ENCODE assay signal across 21 cellular contexts in the genomic region with DNA sequence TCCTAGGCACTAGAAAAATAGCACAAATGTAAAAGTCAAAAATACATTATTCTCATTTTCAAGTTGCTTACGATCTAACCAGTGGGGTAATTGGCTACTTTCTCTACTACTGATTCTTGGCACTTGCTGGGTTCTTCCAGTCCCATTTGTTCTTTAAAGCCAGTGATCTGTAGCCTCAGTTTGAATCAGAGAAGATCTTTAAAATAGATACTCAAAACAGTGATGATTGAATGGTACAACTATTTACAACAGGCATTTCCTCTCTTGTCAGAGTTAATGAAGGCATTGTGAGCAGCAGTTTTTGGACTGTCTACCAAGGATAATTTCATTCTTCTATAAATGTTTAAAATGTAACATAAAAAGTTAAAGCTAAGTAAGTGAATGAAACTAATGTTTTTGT.
A peak's percentile ranks its signal among the peaks of the same experiment; 100 is the strongest.
DNase-seq lines count a peak whose midpoint lies in the region; ATAC-seq and TF ChIP-seq lines count a peak whose summit lies in the region.
"Had no signal": no experiment of that assay in that cellular context is flagged by ENCODE, and none has a peak within 500 bp of the region (broad histone marks: within the 10 kb centered on the region; RNA-seq: fewer than 3 reads in every experiment).

No MANE protein-coding gene starts in this region.

- TF ChIP-seq CTCF in epithelial cell of proximal tubule (conservative IDR thresholded peaks at IDR 0.05; ENCODE audit: low read depth, low read length) (no peak), mammary epithelial cell (conservative IDR thresholded peaks at IDR 0.05 in 1 of 2, IDR thresholded peaks at IDR 0.05 in 1 of 2; ENCODE audit: extremely low read depth in 1 of 2, insufficient read depth in 1 of 2, low read depth in 1 of 2, low read length in 2 of 2) (no peak)

- H3K79me2 ChIP-seq in mesendoderm (ENCODE audit: control insufficient read depth, insufficient read depth, low read length): no peaks in the 10 kb centered on the region
- H3K79me2 ChIP-seq in mammary epithelial cell (ENCODE audit: insufficient read depth, low read length): no peaks in the 10 kb centered on the region

- no peak overlapping the region for H2AFZ ChIP-seq in mammary epithelial cell (ENCODE audit: low read depth, low read length)
- H2AFZ ChIP-seq: GM23248 had no signal

- no peaks in the 10 kb centered on the region for H4K20me1 ChIP-seq in mammary epithelial cell (ENCODE audit: insufficient read depth, low read length)
- H4K20me1 ChIP-seq: BLaER1 treated with 17β-estradiol and CSF1 and Interleukin-3, amounts not matched to agents 10 nM and 100 nM had no signal

- peak; percentile 1 for DNase-seq in EL
- peak; percentile 19 for DNase-seq in HCEC 1CT
- peak; percentile 23 for DNase-seq in epithelial cell of proximal tubule (ENCODE audit: low read depth)
- peak; percentile 31 for DNase-seq in mesendoderm
- DNase-seq in stimulated activated CD4-positive, alpha-beta T cell treated with anti-CD3 and anti-CD28 coated beads, Interleukin-1b, Interleukin-23, amount 100 ng/mL, for 48 hours: no peak
- no peak for DNase-seq in substantia nigra (lab: John Stamatoyannopoulos, UW)
- no peak for DNase-seq in mammary epithelial cell
- DNase-seq: 8988T; ACHN; AML-193; BE2C; CD4-positive, alpha-beta T cell; CD8-positive, alpha-beta memory T cell; DMS 273 treated with DMSO at 0.1 percent for 48 hours; DMS79; GM23248; H7 had no signal

- H3K27me3 ChIP-seq in mesendoderm (ENCODE audit: insufficient read depth, low read length, poor library complexity) (no peaks in the 10 kb centered on the region), mammary epithelial cell (ENCODE audit: insufficient read depth, low read length) (no peaks in the 10 kb centered on the region)
- H3K27me3 ChIP-seq: BE2C; BLaER1 treated with 17β-estradiol and CSF1 and Interleukin-3, amounts not matched to agents 10 nM and 100 nM had no signal

- no peak overlapping the region for H3K56ac ChIP-seq in mesendoderm (ENCODE audit: low read length)

- H2BK15ac ChIP-seq in mesendoderm (replicated peaks; ENCODE audit: low read depth): no peak overlapping the region

- H3K4me1 ChIP-seq in mesendoderm (ENCODE audit: control insufficient read depth, low read depth, low read length) (no peaks in the 10 kb centered on the region), mammary epithelial cell (ENCODE audit: insufficient read depth, low read length) (no peaks in the 10 kb centered on the region)
- H3K4me1 ChIP-seq: A549; BE2C; BLaER1 treated with 17β-estradiol and CSF1 and Interleukin-3, amounts not matched to agents 10 nM and 100 nM had no signal

- in situ Hi-C loops in mammary epithelial cell (cut with MboI; ENCODE audit: low sequenced_read_pairs in 2 of 2): no loop called here

- H3K4me3 ChIP-seq in epithelial cell of proximal tubule (ENCODE audit: low read depth, low read length) (no peak overlapping the region), mesendoderm (ENCODE audit: low read length) (no peak overlapping the region), mammary epithelial cell (replicated peaks in 1 of 3; ENCODE audit: insufficient read depth in 1 of 3, low read depth in 2 of 3, low read length in 3 of 3) (no peak overlapping the region)
- H3K4me3 ChIP-seq: A549; BLaER1 treated with 17β-estradiol and CSF1 and Interleukin-3, amounts not matched to agents 10 nM and 100 nM; GM23248 had no signal

- H3K9ac ChIP-seq in mesendoderm (ENCODE audit: low read length): no peak overlapping the region
- no peak overlapping the region for H3K9ac ChIP-seq in mammary epithelial cell (ENCODE audit: insufficient read depth, low read length)
- H3K9ac ChIP-seq: BLaER1 treated with 17β-estradiol and CSF1 and Interleukin-3, amounts not matched to agents 10 nM and 100 nM; GM23248 had no signal

- no peak overlapping the region for H2AK5ac ChIP-seq in mesendoderm (ENCODE audit: low read length)

- no peak overlapping the region for H3K4me2 ChIP-seq in mesendoderm (ENCODE audit: low read length)
- H3K4me2 ChIP-seq in mammary epithelial cell (ENCODE audit: insufficient read depth, low read depth, low read length): no peak overlapping the region
- H3K4me2 ChIP-seq: A549; BLaER1 treated with 17β-estradiol and CSF1 and Interleukin-3, amounts not matched to agents 10 nM and 100 nM had no signal

- H3K27ac ChIP-seq in mesendoderm (ENCODE audit: low read depth, low read length) (no peak overlapping the region), substantia nigra (ENCODE audit: low read depth, low read length, poor library complexity, severe bottlenecking) (no peak overlapping the region), mammary epithelial cell (ENCODE audit: insufficient read depth, low read depth, low read length) (no peak overlapping the region)
- H3K27ac ChIP-seq: A549; BLaER1 treated with 17β-estradiol and CSF1 and Interleukin-3, amounts not matched to agents 10 nM and 100 nM; GM23248 had no signal

- no peak overlapping the region for H3K23ac ChIP-seq in mesendoderm (ENCODE audit: low read length)

- H2BK5ac ChIP-seq in mesendoderm (ENCODE audit: low read length): no peak overlapping the region

- no peak overlapping the region for H2BK120ac ChIP-seq in mesendoderm (ENCODE audit: low read depth, low read length)

- H3K18ac ChIP-seq in mesendoderm (ENCODE audit: low read length): no peak overlapping the region

- H3K36me3 ChIP-seq in mesendoderm (ENCODE audit: control insufficient read depth, insufficient read depth, low read length): no peaks in the 10 kb centered on the region
- H3K36me3 ChIP-seq in mammary epithelial cell (ENCODE audit: insufficient read depth, low read length): no peaks in the 10 kb centered on the region
- H3K36me3 ChIP-seq: BE2C; BLaER1 treated with 17β-estradiol and CSF1 and Interleukin-3, amounts not matched to agents 10 nM and 100 nM had no signal

- H4K8ac ChIP-seq in mesendoderm (ENCODE audit: low read depth, low read length): no peak overlapping the region

- intact Hi-C loops in mammary epithelial cell (cut with micrococcal nuclease): no loop called here

- CTCF ChIA-PET in mammary epithelial cell (lab: Charles Lee; ENCODE audit: low non-redundant PET): no interaction called here

- no peaks in the 10 kb centered on the region for H3K79me1 ChIP-seq in mesendoderm (ENCODE audit: low read length)

- no peak overlapping the region for H3K4ac ChIP-seq in mesendoderm (ENCODE audit: low read depth, low read length)

- no peak for ATAC-seq in HG03457 (IDR thresholded peaks at IDR 0.05; ENCODE audit: unreplicated experiment)
- ATAC-seq: A549, HCT116 had no signal

- WGBS in mesendoderm (ENCODE audit: extremely low coverage, insufficient coverage, low lambda C conversion rate): no CpG with 5 or more reads among the region's 1 CpG
- WGBS in mammary epithelial cell (ENCODE audit: low coverage, missing lambda C conversion rate): 89% methylated on average over 1 of the region's 1 CpG

- peaks cover 2% of the 10 kb centered on the region for H3K9me3 ChIP-seq in mammary epithelial cell (replicated peaks; ENCODE audit: insufficient read depth, low read length)
- H3K9me3 ChIP-seq: A549, BE2C had no signal

- BruUV-seq in mammary epithelial cell (replicated peaks; lab: Mats Ljungman, UMichigan): no TSS peak

- dilution Hi-C loops in mammary epithelial cell (cut with HindIII; ENCODE audit: low sequenced_read_pairs): no loop called here

- no peak overlapping the region for H4K5ac ChIP-seq in mesendoderm (ENCODE audit: low read length)

Comparison
In these comparisons a context has a peak if more than half of its experiments do, and no peak if none do; other contexts are left out.
1. DNase-seq: peak in EL (single experiment), HCEC 1CT (single experiment), epithelial cell of proximal tubule (single experiment) and mesendoderm (single experiment); none in stimulated activated CD4-positive, alpha-beta T cell treated with anti-CD3 and anti-CD28 coated beads, Interleukin-1b, Interleukin-23, amount 100 ng/mL, for 48 hours (single experiment), substantia nigra (0 of 49) and mammary epithelial cell (single experiment).